ENCODE assay signal across 1 cellular context in genomic region chr9:133691659-133692363, GRCh38.
TF ChIP-seq lines count a peak whose summit lies in the region.

No MANE protein-coding gene starts in this region.

TF ChIP-seq in IMR-90, 13 proteins besides CTCF, POLR2A, EP300 and RAD21:
- TF ChIP-seq ELK1 (IDR thresholded peaks at IDR 0.05; ENCODE audit: borderline replicate concordance, low read depth, low read length): no peak
- no peak for TF ChIP-seq BHLHE40 (IDR thresholded peaks at IDR 0.05; ENCODE audit: low read depth, low read length)
- TF ChIP-seq RFX5 (IDR thresholded peaks at IDR 0.05; ENCODE audit: low read depth, low read length): no peak; the same call in 1 of the 2 replicates
- no peak for TF ChIP-seq MXI1 (IDR thresholded peaks at IDR 0.05; ENCODE audit: borderline replicate concordance, low read depth, low read length)
- no peak for TF ChIP-seq USF2 (IDR thresholded peaks at IDR 0.05; ENCODE audit: low read depth, low read length)
- no peak for TF ChIP-seq MAFK (IDR thresholded peaks at IDR 0.05; ENCODE audit: low read depth, low read length)
- no peak for TF ChIP-seq RCOR1 (IDR thresholded peaks at IDR 0.05; ENCODE audit: insufficient replicate concordance, low read length)
- no peak for TF ChIP-seq MAZ (IDR thresholded peaks at IDR 0.05; ENCODE audit: borderline replicate concordance, low read depth, low read length)
- TF ChIP-seq FOS (IDR thresholded peaks at IDR 0.05; ENCODE audit: low read depth, low read length): no peak
- TF ChIP-seq CHD1 (IDR thresholded peaks at IDR 0.05; ENCODE audit: low read depth, low read length): no peak
- TF ChIP-seq SMC3 (IDR thresholded peaks at IDR 0.05; ENCODE audit: low read depth, low read length): no peak
- TF ChIP-seq NFE2L2 (IDR thresholded peaks at IDR 0.05; ENCODE audit: low read depth, low read length): no peak
- no peak for TF ChIP-seq CEBPB (IDR thresholded peaks at IDR 0.05; ENCODE audit: low read depth, low read length)
